ENCODE assay signal across 8 cellular contexts in the genomic region with DNA sequence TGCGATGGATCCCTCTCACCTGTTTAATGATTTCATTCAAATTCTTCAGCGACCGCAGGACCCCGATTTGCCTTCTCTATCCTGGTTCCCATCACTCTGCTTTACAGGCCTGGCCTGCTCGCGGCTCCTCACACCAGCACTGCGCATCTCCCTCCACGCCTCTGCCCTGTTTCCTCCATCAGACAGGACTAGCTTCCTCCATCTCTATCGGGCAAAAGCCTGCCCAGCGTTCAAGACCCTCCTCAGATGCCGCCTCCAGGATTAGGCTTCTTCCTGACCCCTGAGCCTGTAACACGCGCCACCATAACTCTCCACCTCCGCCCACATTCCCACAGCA.
DNase-seq lines count a peak whose midpoint lies in the region; ATAC-seq and TF ChIP-seq lines count a peak whose summit lies in the region.
"Not testable (repeated sequence)": the region's sequence is repeated elsewhere in the genome, so short reads cannot be mapped to it uniquely, and the experiment has no call there.

No MANE protein-coding gene starts in this region.

- in situ Hi-C loops in IMR-90 (cut with MboI; ENCODE audit: low sequenced_read_pairs); astrocyte of the cerebellum (cut with HindIII; ENCODE audit: low sequenced_read_pairs): not testable (repeated sequence)

- H3K27ac ChIP-seq in C4-2B (peak overlapping the region; percentile 73), esophagus (ENCODE audit: low read depth in 2 of 2, low read length in 1 of 2) (peak overlapping the region; percentile 6 to 17), layer of hippocampus (ENCODE audit: low read depth, low read length) (peak overlapping the region; percentile 46), ovary (peak overlapping the region; percentile 20 to 39), testis (peak overlapping the region in 1 of 2 donors; percentile 83)
- not testable (repeated sequence) for H3K27ac ChIP-seq in IMR-90 (ENCODE audit: insufficient read depth, low read length); WERI-Rb-1

- intact Hi-C loops in IMR-90 (cut with micrococcal nuclease); ovary (cut with DNase I); testis (cut with DNase I; ENCODE audit: low total_unique reads): not testable (repeated sequence)

- TF ChIP-seq RAD21 in IMR-90 (IDR thresholded peaks at IDR 0.05; ENCODE audit: low read length) = not testable (repeated sequence)

- peak overlapping the region; percentile 17; the same call in 1 of the 2 replicates for H3K56ac ChIP-seq in IMR-90 (ENCODE audit: extremely low read depth, insufficient read depth, low read length)

- H3K4me3 ChIP-seq in IMR-90 (ENCODE audit: insufficient read depth, low read depth, low read length) = peak overlapping the region; percentile 97
- H3K4me3 ChIP-seq in WERI-Rb-1 (ENCODE audit: low read depth, low read length) = peak overlapping the region; percentile 48
- H3K4me3 ChIP-seq in astrocyte of the cerebellum (ENCODE audit: low read depth, low read length) = peak overlapping the region; percentile 75
- H3K4me3 ChIP-seq in esophagus (ENCODE audit: low read depth in 1 of 2, low read length in 2 of 2) = peak overlapping the region; percentile 52 to 91
- H3K4me3 ChIP-seq in ovary = peak overlapping the region; percentile 60
- H3K4me3 ChIP-seq in testis = peak overlapping the region; percentile 72 to 93

- not testable (repeated sequence) for H3K18ac ChIP-seq in IMR-90 (ENCODE audit: low read depth, low read length)

- H2AK5ac ChIP-seq in IMR-90 (ENCODE audit: low read depth, low read length) = not testable (repeated sequence)

- not testable (repeated sequence) for H2AK9ac ChIP-seq in IMR-90 (replicated peaks; ENCODE audit: low read depth, low read length, poor library complexity)

- TF ChIP-seq CTCF in C4-2B (conservative IDR thresholded peaks at IDR 0.05); IMR-90 (conservative IDR thresholded peaks at IDR 0.05; ENCODE audit: low read depth, low read length); WERI-Rb-1 (IDR thresholded peaks at IDR 0.05; ENCODE audit: low read depth, low read length); astrocyte of the cerebellum (IDR thresholded peaks at IDR 0.05; ENCODE audit: low read depth, low read length, missing control alignments); ovary (IDR thresholded peaks at IDR 0.05); testis (IDR thresholded peaks at IDR 0.05): not testable (repeated sequence)

- H3K9ac ChIP-seq in IMR-90 (ENCODE audit: low read depth, low read length) = peak overlapping the region; percentile 32; the same call in 1 of the 2 replicates

- not testable (repeated sequence) for H3K27me3 ChIP-seq in IMR-90 (ENCODE audit: control insufficient read depth, insufficient read depth, low read length); WERI-Rb-1 (ENCODE audit: insufficient read depth, low read depth, severe bottlenecking); esophagus (ENCODE audit: control insufficient read depth in 1 of 2, insufficient read depth in 2 of 2, low read length in 2 of 2); layer of hippocampus (ENCODE audit: control insufficient read depth, insufficient read depth, low read length); ovary; testis

- not testable (repeated sequence) for ATAC-seq in IMR-90 (ENCODE audit: low read depth)

- DNase-seq in IMR-90; WERI-Rb-1; astrocyte of the cerebellum (ENCODE audit: low read depth); ovary; testis: not testable (repeated sequence)

- not testable (repeated sequence) for H3K9me1 ChIP-seq in IMR-90 (ENCODE audit: insufficient read depth, low read length)

- BruUV-seq in IMR-90 (replicated peaks; lab: Mats Ljungman, UMichigan) = not testable (repeated sequence)

- H2BK120ac ChIP-seq in IMR-90 (ENCODE audit: low read depth, low read length) = not testable (repeated sequence)

- H3K9me3 ChIP-seq in IMR-90 (ENCODE audit: control insufficient read depth, insufficient read depth, low read length); WERI-Rb-1 (ENCODE audit: severe bottlenecking); esophagus (ENCODE audit: control insufficient read depth in 2 of 2, insufficient read depth in 1 of 2, low read depth in 1 of 2, low read length in 1 of 2); ovary; testis: not testable (repeated sequence)

- not testable (repeated sequence) for TF ChIP-seq POLR2A in IMR-90 (IDR thresholded peaks at IDR 0.05; ENCODE audit: low read depth, low read length); ovary (IDR thresholded peaks at IDR 0.05); testis (IDR thresholded peaks at IDR 0.05)

- not testable (repeated sequence) for H4K91ac ChIP-seq in IMR-90 (ENCODE audit: insufficient read depth, low read depth, low read length)

- WGBS in IMR-90 (ENCODE audit: extremely low coverage in 2 of 2, insufficient read length in 1 of 2), 2 experiments = 91% methylated on average over 5 of the region's 14 CpGs; no CpG with 5 or more reads in 1 of the 2 experiments
- WGBS in esophagus, 2 donors = 65 to 70% methylated on average over 14 of the region's 14 CpGs
- WGBS in ovary, 3 donors = 68 to 82% (median 77%) methylated on average over 14 of the region's 14 CpGs
- 56 to 64% methylated on average over 14 of the region's 14 CpGs for WGBS in testis, 2 donors

- peak overlapping the region; percentile 84 to 86 for H4K8ac ChIP-seq in IMR-90 (ENCODE audit: low read depth in 2 of 2, low read length in 2 of 2)

- not testable (repeated sequence) for H3K23ac ChIP-seq in IMR-90 (ENCODE audit: low read depth, low read length)

- H2BK15ac ChIP-seq in IMR-90 (ENCODE audit: low read depth, low read length) = not testable (repeated sequence)

- not testable (repeated sequence) for H3K36me3 ChIP-seq in IMR-90 (ENCODE audit: control insufficient read depth, insufficient read depth, low read length); WERI-Rb-1; esophagus (ENCODE audit: control insufficient read depth in 2 of 2, insufficient read depth in 2 of 2, low read length in 1 of 2); ovary; testis (ENCODE audit: low read depth, missing control alignments)

- H3K79me1 ChIP-seq in IMR-90 (ENCODE audit: low read depth in 1 of 2, low read length in 2 of 2) = not testable (repeated sequence)

- H4K20me1 ChIP-seq in IMR-90 (ENCODE audit: insufficient read depth, low read length) = not testable (repeated sequence)

- not testable (repeated sequence) for H2BK20ac ChIP-seq in IMR-90 (ENCODE audit: low read depth, low read length)

- H3K4me2 ChIP-seq in IMR-90 (ENCODE audit: low read depth, low read length) = peak overlapping the region; percentile 78

- dilution Hi-C loops in IMR-90 (cut with HindIII; ENCODE audit: low sequenced_read_pairs, unreplicated experiment) = not testable (repeated sequence)

- CTCF ChIA-PET in IMR-90 (lab: Yijun Ruan, JAX) = not testable (repeated sequence)

- peak overlapping the region; percentile 12; the same call in 1 of the 2 replicates for H3K4ac ChIP-seq in IMR-90 (ENCODE audit: low read depth, low read length)

- H2AFZ ChIP-seq in IMR-90 (replicated peaks; ENCODE audit: low read length, poor library complexity) = peak overlapping the region; percentile 95

- not testable (repeated sequence) for TF ChIP-seq EP300 in ovary (IDR thresholded peaks at IDR 0.05)

- POLR2A ChIA-PET in IMR-90 (lab: Charles Lee; ENCODE audit: unreplicated experiment) = interaction anchor here (0.6 kb wide), 2 partner anchors 24 to 47 kb away, joined by 3 to 4 read pairs; no protein-coding TSS in a partner anchor

- H4K5ac ChIP-seq in IMR-90 (ENCODE audit: low read depth, low read length) = peak overlapping the region; percentile 71

- not testable (repeated sequence) for H2BK5ac ChIP-seq in IMR-90 (ENCODE audit: low read depth, low read length, poor library complexity, severe bottlenecking)

- H3K14ac ChIP-seq in IMR-90 (replicated peaks; ENCODE audit: low read depth, low read length) = peak overlapping the region; percentile 59

- not testable (repeated sequence) for H3K4me1 ChIP-seq in IMR-90 (ENCODE audit: control insufficient read depth, insufficient read depth, low read length); esophagus (ENCODE audit: control insufficient read depth in 2 of 2, insufficient read depth in 2 of 2, low read length in 1 of 2); ovary (ENCODE audit: insufficient read depth); testis
